2 cellular contexts compared by ENCODE assay signal in genomic region chr19:35381926-35382325, GRCh38.
TF ChIP-seq lines count a peak whose summit lies in the region.

No MANE protein-coding gene starts in this region.

TF ChIP-seq in A549, 52 proteins besides CTCF, POLR2A, EP300 and RAD21:
- TF ChIP-seq ZFP36 (IDR thresholded peaks at IDR 0.05; ENCODE audit: borderline replicate concordance, partially characterized antibody), result no peak
- TF ChIP-seq RARB (CRISPR knock-in tag; IDR thresholded peaks at IDR 0.05), result no peak
- TF ChIP-seq FOSB (CRISPR knock-in tag; IDR thresholded peaks at IDR 0.05), result no peak
- TF ChIP-seq SREBF2 (IDR thresholded peaks at IDR 0.05), result no peak
- TF ChIP-seq TFCP2L1 (CRISPR knock-in tag; IDR thresholded peaks at IDR 0.05), result no peak
- TF ChIP-seq BCL3 (IDR thresholded peaks at IDR 0.05), result no peak
- TF ChIP-seq ATOH8 (CRISPR knock-in tag; IDR thresholded peaks at IDR 0.05; ENCODE audit: low read depth), result no peak
- no peak for TF ChIP-seq SMC3 (IDR thresholded peaks at IDR 0.05)
- no peak for TF ChIP-seq ESRRA (IDR thresholded peaks at IDR 0.05; ENCODE audit: borderline replicate concordance, low read length)

TF ChIP-seq in K562, 482 proteins besides CTCF, POLR2A, EP300 and RAD21:
- no peak for TF ChIP-seq CREB5 (CRISPR knock-in tag; IDR thresholded peaks at IDR 0.05)
- TF ChIP-seq FOXJ2 (tag; IDR thresholded peaks at IDR 0.05), result 0 out of 2 replicates have a peak, but pooled peaks have one; percentile 52
- TF ChIP-seq ZNF76 (CRISPR knock-in tag; IDR thresholded peaks at IDR 0.05; ENCODE audit: borderline replicate concordance), result no peak
- TF ChIP-seq ZNF668 (CRISPR knock-in tag; IDR thresholded peaks at IDR 0.05), result no peak
- 0 out of 4 replicates have a peak, but pooled peaks of 1 of the 2 experiments have one; percentile 40 for TF ChIP-seq TEAD1 (CRISPR knock-in tag; IDR thresholded peaks at IDR 0.05)
TF ChIP-seq in K562: peak in this region for 2.
